In genomic region chr16:15649727-15650018, GRCh38 we compare ENCODE assay signal across 8 cellular contexts. TPM values are rescaled to one million over a fixed set of nuclear protein-coding genes. Genes with fewer than 3 reads are reported as not detected.
DNase-seq lines count a peak whose midpoint lies in the region; ATAC-seq, FAIRE-seq and TF ChIP-seq lines count a peak whose summit lies in the region.

No MANE protein-coding gene starts in this region.

- H3K9ac ChIP-seq in adipocyte (ENCODE audit: low read length): peak overlapping the region; percentile 75
- H3K9ac ChIP-seq in HepG2 (ENCODE audit: insufficient read depth, low read depth, low read length): peak overlapping the region; percentile 69

- WGBS in HepG2 (ENCODE audit: low lambda C conversion rate): 2% methylated on average over 14 of the region's 14 CpGs
- WGBS in thymus: 4% methylated on average over 14 of the region's 14 CpGs

- H3K4me2 ChIP-seq in HepG2 (ENCODE audit: low read depth, low read length): peak overlapping the region; percentile 99

- no peak for FAIRE-seq in HepG2 (lab: Jason Lieb, UNC)

- peaks cover 45% of the 10 kb centered on the region for H3K79me2 ChIP-seq in HepG2 (ENCODE audit: insufficient read depth, low read length)

- TF ChIP-seq CTCF in HepG2 (CRISPR knock-in tag; IDR thresholded peaks at IDR 0.05): no peak

- H3K27ac ChIP-seq in HepG2 (ENCODE audit: extremely low read length, insufficient read depth, low read length): peak overlapping the region; percentile 41
- H3K27ac ChIP-seq in thymus (ENCODE audit: low read depth): peak overlapping the region; percentile 64

- H3K27me3 ChIP-seq in adipocyte (replicated peaks; ENCODE audit: control insufficient read depth, insufficient read depth, low read length) (no peaks in the 10 kb centered on the region), HepG2 (ENCODE audit: control insufficient read depth in 1 of 2, insufficient read depth in 2 of 2, low read length in 2 of 2) (peaks cover 0 to 6% of the 10 kb centered on the region in 2 experiments; a peak in 1 of 5 replicates), thymus (ENCODE audit: control insufficient read depth, insufficient read depth) (no peaks in the 10 kb centered on the region)

- H3K36me3 Mint-ChIP-seq in activated T-cell treated with anti-CD3 and anti-CD28 coated beads, Interleukin-2, amount 50 U/mL, for 4 hours (ENCODE audit: insufficient read depth): peaks cover 6% of the 10 kb centered on the region

- H3K27me3 Mint-ChIP-seq in activated T-cell treated with anti-CD3 and anti-CD28 coated beads, Interleukin-2, amount 50 U/mL, for 4 hours (ENCODE audit: low read depth): no peaks in the 10 kb centered on the region

- CTCF ChIA-PET in HepG2 (lab: Yijun Ruan, JAX; ENCODE audit: low intra/inter-chr PET ratio, low total read pairs): no interaction called here

- no peak for TF ChIP-seq POLR2A in HepG2 (IDR thresholded peaks at IDR 0.05; ENCODE audit: insufficient read depth in 1 of 2, low read depth in 2 of 2, low read length in 2 of 2)

- no TSS peak for BruUV-seq in HepG2 (replicated peaks; lab: Mats Ljungman, UMichigan)

- intact Hi-C loops in HepG2 (cut with micrococcal nuclease; ENCODE audit: unreplicated experiment): loop anchor here (2.0 kb wide), 2 partner anchors 23 to 55 kb away; no protein-coding TSS in a partner anchor

- TF ChIP-seq RAD21 in HepG2 (CRISPR knock-in tag; IDR thresholded peaks at IDR 0.05): no peak

- H2AFZ ChIP-seq in HepG2 (ENCODE audit: low read length): no peak overlapping the region

- H3K9me3 ChIP-seq in adipocyte (ENCODE audit: control insufficient read depth, low read length): no peaks in the 10 kb centered on the region
- H3K9me3 ChIP-seq in HepG2 (ENCODE audit: low read length): no peaks in the 10 kb centered on the region
- no peaks in the 10 kb centered on the region for H3K9me3 ChIP-seq in thymus (ENCODE audit: control insufficient read depth)

- H3K4me3 Mint-ChIP-seq in activated T-cell treated with anti-CD3 and anti-CD28 coated beads, Interleukin-2, amount 50 U/mL, for 4 hours: peak overlapping the region; percentile 83

- ATAC-seq in activated T-cell treated with anti-CD3 and anti-CD28 coated beads, Interleukin-2, amount 50 U/mL, for 4 hours: no peak
- ATAC-seq in HepG2: peak; percentile 1; the same call in 2 of the 3 replicates

- peaks cover 6% of the 10 kb centered on the region; the same call in 1 of the 2 replicates for H4K20me1 ChIP-seq in HepG2 (ENCODE audit: insufficient read depth, low read length)

- POLR2A ChIA-PET in HepG2 (lab: Yijun Ruan, JAX): no interaction called here

- H3K4me3 ChIP-seq in adipocyte (ENCODE audit: low read length) (peak overlapping the region; percentile 93), HepG2 (replicated peaks in 1 of 3; ENCODE audit: insufficient read depth in 1 of 3, low read depth in 2 of 3, low read length in 3 of 3) (peak overlapping the region; percentile 60 to 100 (median 88)), thymus (ENCODE audit: low read length) (peak overlapping the region; percentile 98)

- peaks cover 8% of the 10 kb centered on the region for H3K4me1 ChIP-seq in adipocyte (ENCODE audit: control insufficient read depth, insufficient read depth, low read length)
- H3K4me1 ChIP-seq in HepG2 (ENCODE audit: insufficient read depth, low read length): peaks cover 70% of the 10 kb centered on the region
- no peaks in the 10 kb centered on the region for H3K4me1 ChIP-seq in thymus (ENCODE audit: control insufficient read depth, insufficient read depth, low read length)

- in situ Hi-C loops in HepG2 (cut with HindIII; ENCODE audit: extremely low pct_ligation_motif_present, low pct_unique_long_range_greater_than_20kb): no loop called here

- peaks cover 34% of the 10 kb centered on the region for H3K4me1 Mint-ChIP-seq in activated T-cell treated with anti-CD3 and anti-CD28 coated beads, Interleukin-2, amount 50 U/mL, for 4 hours (ENCODE audit: low read depth)

- TF ChIP-seq EP300 in HepG2 (IDR thresholded peaks at IDR 0.05; ENCODE audit: low read depth in 2 of 2, low read length in 2 of 2) (no peak), HepG2 (CRISPR knock-in tag; IDR thresholded peaks at IDR 0.05; ENCODE audit: borderline replicate concordance) (no peak)

- DNase-seq in activated T-cell treated with anti-CD3 and anti-CD28 coated beads, Interleukin-2, amount 50 U/mL, for 4 hours: no peak
- DNase-seq in activated T-cell treated with anti-CD3 and anti-CD28 coated beads, Interleukin-2, amount 50 U/mL, for 1 hour: no peak
- DNase-seq in adipocyte (ENCODE audit: low read depth) (no peak), HepG2 (ENCODE audit: low spot score) (no peak), NCI-H2196 (lab: John Stamatoyannopoulos, UW; ENCODE audit: unreplicated experiment) (no peak), Ammon's horn (ENCODE audit: low spot score) (no peak)
- DNase-seq in activated CD4-positive, alpha-beta T cell treated with anti-CD3 and anti-CD28 coated beads for 4 hours: no peak

- H3K9me3 Mint-ChIP-seq in activated T-cell treated with anti-CD3 and anti-CD28 coated beads, Interleukin-2, amount 50 U/mL, for 4 hours: no peaks in the 10 kb centered on the region

- H3K36me3 ChIP-seq in adipocyte (ENCODE audit: control insufficient read depth, insufficient read depth, low read length, severe bottlenecking) (no peaks in the 10 kb centered on the region), HepG2 (replicated peaks in 1 of 2; ENCODE audit: control insufficient read depth in 1 of 2, insufficient read depth in 2 of 2, low read length in 2 of 2) (peaks cover 1% of the 10 kb centered on the region in 2 experiments; a peak in 2 of 5 replicates), thymus (ENCODE audit: control insufficient read depth, insufficient read depth) (peaks cover 7% of the 10 kb centered on the region)

TF ChIP-seq in HepG2, 621 proteins besides CTCF, POLR2A, EP300 and RAD21 (continues in another document):
- TF ChIP-seq ZNF816 (CRISPR knock-in tag; IDR thresholded peaks at IDR 0.05; ENCODE audit: borderline replicate concordance) (no peak), TBL1XR1 (IDR thresholded peaks at IDR 0.05; ENCODE audit: borderline replicate concordance, low read length, partially characterized antibody) (no peak)

RNA-seq across cellular contexts. Expression of gene NDE1, which starts 0.4 kb away (rescaled TPM):
- total RNA-seq in activated T-cell treated with anti-CD3 and anti-CD28 coated beads, Interleukin-2, amount 50 U/mL, for 4 hours: 10 to 100 TPM; 60.4 to 69.0 (median 60.5) TPM
- total RNA-seq in HepG2 (2016; rRNA removed; fragmentation: Illumina TruSeq; extraction: Trizol): 72.5 and 79.2 TPM in 2 replicates
- total RNA-seq in HepG2 (2016; cell fraction: cytosol; rRNA removed; fragmentation: Illumina TruSeq; extraction: Trizol; ENCODE audit: low read depth): 47.5 and 49.3 TPM in 2 replicates
- 69.0 and 72.8 TPM in 2 replicates for total RNA-seq in HepG2 (2016; cell fraction: insoluble cytoplasmic fraction; rRNA removed; fragmentation: Illumina TruSeq; extraction: Trizol)
- 108 and 112 TPM in 2 replicates for total RNA-seq in HepG2 (2016; cell fraction: membrane; rRNA removed; fragmentation: Illumina TruSeq; extraction: Trizol)
- total RNA-seq in HepG2 (2016; cell fraction: nucleus; rRNA removed; fragmentation: Illumina TruSeq; extraction: Trizol): 36.9 and 40.9 TPM in 2 replicates
- polyA plus RNA-seq in HepG2 (2011; rRNA removed) (40.9 and 42.0 TPM in 2 replicates), thymus (25.1 TPM)
- polyA plus RNA-seq in HepG2 (2011; cell fraction: cytosol; rRNA removed): 55.5 and 55.6 TPM in 2 replicates
- polyA plus RNA-seq in HepG2 (2011; cell fraction: nucleus; rRNA removed): 40.4 and 42.4 TPM in 2 replicates
- 51.9 and 69.8 TPM in 2 replicates for polyA plus RNA-seq in HepG2 (2012)
- 33.1 and 37.3 TPM in 2 replicates for polyA plus RNA-seq in HepG2 (2016; cell fraction: cytosol; fragmentation: Illumina TruSeq; extraction: Trizol; ENCODE audit: low read depth)
- 63.0 and 67.7 TPM in 2 replicates for polyA plus RNA-seq in HepG2 (2016; cell fraction: insoluble cytoplasmic fraction; fragmentation: Illumina TruSeq; extraction: Trizol; ENCODE audit: low read depth)
- 61.4 and 61.5 TPM in 2 replicates for polyA plus RNA-seq in HepG2 (2016; cell fraction: membrane; fragmentation: Illumina TruSeq; extraction: Trizol; ENCODE audit: low read depth)
- 37.9 and 47.5 TPM in 2 replicates for polyA plus RNA-seq in HepG2 (2016; cell fraction: nucleus; fragmentation: Illumina TruSeq; extraction: Trizol; ENCODE audit: insufficient read depth, low read depth)
- polyA minus RNA-seq in HepG2 (2011; rRNA and poly(A)+ RNA removed; ENCODE audit: low replicate concordance): 26.4 and 52.5 TPM in 2 replicates
- 59.4 and 68.5 TPM in 2 replicates for polyA minus RNA-seq in HepG2 (2011; cell fraction: cytosol; rRNA and poly(A)+ RNA removed)
- 57.7 and 67.5 TPM in 2 replicates for polyA minus RNA-seq in HepG2 (2011; cell fraction: nucleus; rRNA and poly(A)+ RNA removed)

RNA-seq across cellular contexts. Expression of gene MARF1, which starts 6.7 kb away (rescaled TPM):
- total RNA-seq in activated T-cell treated with anti-CD3 and anti-CD28 coated beads, Interleukin-2, amount 50 U/mL, for 4 hours: 10 to 100 TPM; 24.3 to 35.0 (median 34.1) TPM
- total RNA-seq in HepG2 (2016; rRNA removed; fragmentation: Illumina TruSeq; extraction: Trizol): 8.7 and 12.6 TPM in 2 replicates
- 4.7 and 4.9 TPM in 2 replicates for total RNA-seq in HepG2 (2016; cell fraction: cytosol; rRNA removed; fragmentation: Illumina TruSeq; extraction: Trizol; ENCODE audit: low read depth)
- total RNA-seq in HepG2 (2016; cell fraction: insoluble cytoplasmic fraction; rRNA removed; fragmentation: Illumina TruSeq; extraction: Trizol): 9.0 and 11.2 TPM in 2 replicates
- 5.9 and 7.4 TPM in 2 replicates for total RNA-seq in HepG2 (2016; cell fraction: membrane; rRNA removed; fragmentation: Illumina TruSeq; extraction: Trizol)
- 15.1 and 17.8 TPM in 2 replicates for total RNA-seq in HepG2 (2016; cell fraction: nucleus; rRNA removed; fragmentation: Illumina TruSeq; extraction: Trizol)
- polyA plus RNA-seq in HepG2 (2011; rRNA removed) (19.3 and 20.7 TPM in 2 replicates), thymus (33.7 TPM)
- 8.5 and 11.8 TPM in 2 replicates for polyA plus RNA-seq in HepG2 (2011; cell fraction: cytosol; rRNA removed)
- 53.5 and 61.6 TPM in 2 replicates for polyA plus RNA-seq in HepG2 (2011; cell fraction: nucleus; rRNA removed)
- 29.8 and 37.5 TPM in 2 replicates for polyA plus RNA-seq in HepG2 (2012)
- 0.89 and 1.4 TPM in 2 replicates for polyA plus RNA-seq in HepG2 (2016; cell fraction: cytosol; fragmentation: Illumina TruSeq; extraction: Trizol; ENCODE audit: low read depth)
- polyA plus RNA-seq in HepG2 (2016; cell fraction: insoluble cytoplasmic fraction; fragmentation: Illumina TruSeq; extraction: Trizol; ENCODE audit: low read depth): 13.1 and 15.0 TPM in 2 replicates
- polyA plus RNA-seq in HepG2 (2016; cell fraction: membrane; fragmentation: Illumina TruSeq; extraction: Trizol; ENCODE audit: low read depth): 3.1 and 3.3 TPM in 2 replicates
- polyA plus RNA-seq in HepG2 (2016; cell fraction: nucleus; fragmentation: Illumina TruSeq; extraction: Trizol; ENCODE audit: insufficient read depth, low read depth): 23.8 and 27.5 TPM in 2 replicates
- 27.6 and 72.5 TPM in 2 replicates for polyA minus RNA-seq in HepG2 (2011; rRNA and poly(A)+ RNA removed; ENCODE audit: low replicate concordance)
- polyA minus RNA-seq in HepG2 (2011; cell fraction: cytosol; rRNA and poly(A)+ RNA removed): 18.2 and 19.5 TPM in 2 replicates
- polyA minus RNA-seq in HepG2 (2011; cell fraction: nucleus; rRNA and poly(A)+ RNA removed): 76.6 and 109 TPM in 2 replicates
